8 cellular contexts compared by ENCODE assay signal in genomic region chr2:38750011-38750792, GRCh38. TPM values are rescaled to one million over a fixed set of nuclear protein-coding genes. Genes with fewer than 3 reads are reported as not detected.
DNase-seq lines count a peak whose midpoint lies in the region; ATAC-seq, FAIRE-seq and TF ChIP-seq lines count a peak whose summit lies in the region.

No MANE protein-coding gene starts in this region.

- peaks cover 0 to 4% (median 3%) of the 10 kb centered on the region in 5 donors for H3K9me3 Mint-ChIP-seq in CD8-positive, alpha-beta memory T cell

- DNase-seq in CD8-positive, alpha-beta memory T cell, result peak; percentile 31 to 68 (median 49)
- DNase-seq in HT-29 (ENCODE audit: low spot score), result peak; percentile 51
- peak; percentile 32 to 35 for DNase-seq in activated CD4-positive, alpha-beta T cell treated with anti-CD3 and anti-CD28 coated beads for 24 hours (ENCODE audit: low read depth in 2 of 2)
- DNase-seq in dermis blood vessel endothelial cell, result peak; percentile 55
- peak; percentile 55 to 61 for DNase-seq in lung microvascular endothelial cell (ENCODE audit: low read depth in 2 of 2)
- peak; percentile 37 for DNase-seq in stimulated activated CD8-positive, alpha-beta memory T cell treated with anti-CD3 and anti-CD28 coated beads, Interleukin-12 subunit alpha, Interleukin-12 subunit beta, amount 100 ng/mL, for 4 hours (ENCODE audit: low read depth)
- DNase-seq in D721Med (ENCODE audit: insufficient read length, low spot score), result no peak

- peaks cover 0 to 18% of the 10 kb centered on the region in 2 donors for H3K27me3 Mint-ChIP-seq in CD8-positive, alpha-beta memory T cell

- peak overlapping the region; percentile 98 to 100 (median 100) for H3K27ac Mint-ChIP-seq in CD8-positive, alpha-beta memory T cell

- peak overlapping the region; percentile 96 for H3K4me3 ChIP-seq in CD8-positive, alpha-beta memory T cell (ENCODE audit: low read length)

- H3K36me3 Mint-ChIP-seq in CD8-positive, alpha-beta memory T cell, result peaks cover 43 to 59% (median 47%) of the 10 kb centered on the region in 3 donors

- peak overlapping the region; percentile 98 for H3K27ac ChIP-seq in CD8-positive, alpha-beta memory T cell (ENCODE audit: low read depth, low read length)

- no peaks in the 10 kb centered on the region for H3K9me3 ChIP-seq in CD8-positive, alpha-beta memory T cell (ENCODE audit: low read length)

- H3K36me3 ChIP-seq in CD8-positive, alpha-beta memory T cell (ENCODE audit: insufficient read depth, low read length), result peaks cover 45% of the 10 kb centered on the region

- POLR2A ChIA-PET in CD8-positive, alpha-beta memory T cell (lab: Charles Lee), result interaction anchor here (0.7 to 2.4 kb wide), 18 partner anchors 9 to 383 kb away, joined by 3 to 41 read pairs (median 6); partner anchors contain the start of genes ATL2, DHX57, GALM and GEMIN6

- no peak for FAIRE-seq in D721Med (lab: Jason Lieb, UNC)

- H3K4me1 Mint-ChIP-seq in CD8-positive, alpha-beta memory T cell, result peaks cover 69 to 75% (median 73%) of the 10 kb centered on the region in 3 donors

- CTCF ChIA-PET in CD8-positive, alpha-beta memory T cell (lab: Charles Lee), result interaction anchor here (0.7 to 4.2 kb wide), 7 partner anchors 8 to 214 kb away, joined by 3 to 18 read pairs (median 4); partner anchors contain the start of gene HNRNPLL

- H3K27me3 ChIP-seq in CD8-positive, alpha-beta memory T cell (ENCODE audit: insufficient read depth, low read length, poor library complexity, severe bottlenecking), result no peaks in the 10 kb centered on the region

- H3K4me3 Mint-ChIP-seq in CD8-positive, alpha-beta memory T cell, result peak overlapping the region; percentile 95 to 100 (median 99)

- H3K4me1 ChIP-seq in CD8-positive, alpha-beta memory T cell (ENCODE audit: insufficient read depth, low read length), result peaks cover 63% of the 10 kb centered on the region

- ATAC-seq in GM19438 (IDR thresholded peaks at IDR 0.05; ENCODE audit: low read depth, unreplicated experiment), result peak; percentile 37

- TF ChIP-seq CTCF in D721Med (IDR thresholded peaks at IDR 0.05; ENCODE audit: insufficient read depth, missing control alignments), result no peak

RNA-seq across cellular contexts. Expression of gene SRSF7, which starts 1.0 kb away (rescaled TPM):
- 100 to 1,000 TPM; 378 to 381 TPM for total RNA-seq in CD8-positive, alpha-beta memory T cell
- polyA plus RNA-seq in CD8-positive, alpha-beta memory T cell, result 200 TPM
- total RNA-seq in HT-29 (2014; rRNA removed; shearing (Covaris generic)), result 124 and 133 TPM in 2 replicates
- total RNA-seq in dermis blood vessel endothelial cell, result 145 and 170 TPM in 2 replicates
- 73.0 and 90.3 TPM in 2 replicates for total RNA-seq in lung microvascular endothelial cell

RNA-seq across cellular contexts. Expression of gene GEMIN6, which starts 27.8 kb away (rescaled TPM):
- total RNA-seq in CD8-positive, alpha-beta memory T cell, result 10 to 100 TPM; 40.6 to 45.2 TPM
- 11.9 TPM for polyA plus RNA-seq in CD8-positive, alpha-beta memory T cell
- total RNA-seq in HT-29 (2014; rRNA removed; shearing (Covaris generic)), result 6.9 and 9.0 TPM in 2 replicates
- total RNA-seq in dermis blood vessel endothelial cell (12.6 and 16.7 TPM in 2 replicates), lung microvascular endothelial cell (6.1 and 11.5 TPM in 2 replicates)
